Comparison of ENCODE assay signal across 1 cellular context in genomic region chr1:1616045-1616821, GRCh38.
TF ChIP-seq lines count a peak whose summit lies in the region.

No MANE protein-coding gene starts in this region.

TF ChIP-seq in K562, 482 proteins besides CTCF, POLR2A, EP300 and RAD21 (continued from another document and continues in another):
- peak; percentile 94 for TF ChIP-seq AFF4 (CRISPR knock-in tag; IDR thresholded peaks at IDR 0.05)
- no peak for TF ChIP-seq KDM4B (IDR thresholded peaks at IDR 0.05; ENCODE audit: borderline replicate concordance in 2 of 2, low read depth in 1 of 2)
- no peak for TF ChIP-seq DIDO1 (tag; IDR thresholded peaks at IDR 0.05; ENCODE audit: low read depth)
- no peak for TF ChIP-seq ZNF12 (CRISPR knock-in tag; IDR thresholded peaks at IDR 0.05)
- no peak for TF ChIP-seq ARID3A (IDR thresholded peaks at IDR 0.05; ENCODE audit: borderline replicate concordance, low read depth, low read length)
- no peak for TF ChIP-seq ZBTB26 (CRISPR knock-in tag; IDR thresholded peaks at IDR 0.05)
- no peak for TF ChIP-seq TEAD2 (tag; IDR thresholded peaks at IDR 0.05)
- no peak; the same call in 1 of the 2 replicates for TF ChIP-seq ZBTB1 (CRISPR knock-in tag; IDR thresholded peaks at IDR 0.05; ENCODE audit: borderline replicate concordance, low read depth)
- TF ChIP-seq RBFOX2 (IDR thresholded peaks at IDR 0.05; ENCODE audit: low read depth, low read length) = 0 out of 2 replicates have a peak, but pooled peaks have one; percentile 1
- TF ChIP-seq CTBP1 (IDR thresholded peaks at IDR 0.05; ENCODE audit: borderline replicate concordance) = no peak; the same call in 1 of the 2 replicates
- no peak for TF ChIP-seq UBTF (IDR thresholded peaks at IDR 0.05; ENCODE audit: borderline replicate concordance in 1 of 2, low read depth in 2 of 2, low read length in 2 of 2)
- no peak for TF ChIP-seq RNF219 (CRISPR knock-in tag; IDR thresholded peaks at IDR 0.05)
- no peak for TF ChIP-seq MYBL2 (IDR thresholded peaks at IDR 0.05; ENCODE audit: low read depth)
- no peak for TF ChIP-seq MYBL2 (CRISPR knock-in tag; IDR thresholded peaks at IDR 0.05; ENCODE audit: borderline replicate concordance)
- no peak for TF ChIP-seq ZBTB40 (IDR thresholded peaks at IDR 0.05)
- TF ChIP-seq ZBTB40 (CRISPR knock-in tag; IDR thresholded peaks at IDR 0.05) = no peak
- no peak for TF ChIP-seq BCLAF1 (IDR thresholded peaks at IDR 0.05; ENCODE audit: borderline replicate concordance in 1 of 2, control insufficient read depth in 1 of 2, low read depth in 2 of 2, low read length in 1 of 2)
- TF ChIP-seq LCOR (CRISPR knock-in tag; IDR thresholded peaks at IDR 0.05) = no peak
- no peak for TF ChIP-seq SMC3 (conservative IDR thresholded peaks at IDR 0.05; ENCODE audit: insufficient read depth, low read depth, low read length)
